In the genomic region with DNA sequence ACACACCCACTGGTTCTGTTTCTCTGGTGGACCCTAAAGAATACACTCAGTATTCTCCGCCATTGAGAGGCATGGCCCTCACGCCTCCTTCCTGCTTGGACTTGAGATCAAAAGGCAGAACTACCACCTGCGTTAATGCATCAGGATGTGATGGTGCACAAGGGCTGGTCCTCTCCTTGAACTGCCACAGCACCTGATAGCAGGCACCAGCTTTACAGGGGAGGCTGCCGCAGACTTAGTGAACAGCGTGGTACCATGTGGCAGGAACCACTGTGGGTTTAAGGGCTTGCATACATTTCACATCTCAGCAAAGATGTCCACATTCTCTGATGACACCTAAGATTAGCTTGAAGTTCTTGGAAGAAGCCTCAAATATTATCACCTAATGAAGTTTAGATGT, we compare ENCODE assay signal across 21 cellular contexts.
"Had no signal": no experiment of that assay in that cellular context is flagged by ENCODE, and none has a peak within 500 bp of the region (broad histone marks: within the 10 kb centered on the region; RNA-seq: fewer than 3 reads in every experiment).

No MANE protein-coding gene starts in this region.

- DNase-seq: activated CD4-positive, alpha-beta T cell treated with anti-CD3 and anti-CD28 coated beads for 4 hours; activated effector memory CD4-positive, alpha-beta T cell treated with Interleukin-2 at 50 U/mL for 16 hours; activated naive CD4-positive, alpha-beta T cell; activated T-cell treated with anti-CD3 and anti-CD28 coated beads, Interleukin-2, amount 50 U/mL, for 1 hour; brain microvascular endothelial cell; NCI-H1092; NCI-H1417; NCI-H1694; NCI-H2029; NCI-H2107; NCI-H2171 treated with DMSO at 0.1 percent for 48 hours; NCI-H226; NCI-H69; NK-92 treated with Interleukin-12 subunit alpha and Interleukin-12 subunit beta, amount 100 ng/mL, for 24 hours; SHP77; SW 1271 had no signal

- H3K4me3 Mint-ChIP-seq: activated T-helper 1 cell treated with anti-CD3 and anti-CD28 coated beads, Interleukin-12 subunit alpha, Interleukin-12 subunit beta, Interleukin-2, Interleukin-4 antibody, amounts not matched to agents 30 ng/mL and 10 ng/mL and 1 ng/mL, durations not matched to agents 14 hours and 24 hours and 36 hours; T-helper 2 cell treated with Interferon-gamma antibody and Interleukin-4, amounts not matched to agents 5 μg/mL and 100 μg/mL, for 36 hours had no signal

- H3K9me3 Mint-ChIP-seq: activated naive CD4-positive, alpha-beta T cell treated with anti-CD3 and anti-CD28 coated beads, Interleukin-2, amount 50 U/mL, for 72 hours; activated T-helper 1 cell treated with anti-CD3 and anti-CD28 coated beads, Interleukin-12 subunit alpha, Interleukin-12 subunit beta, Interleukin-2, Interleukin-4 antibody, amounts not matched to agents 30 ng/mL and 10 ng/mL and 1 ng/mL, durations not matched to agents 14 hours and 24 hours and 36 hours; T-helper 2 cell treated with Interferon-gamma antibody and Interleukin-4, amounts not matched to agents 5 μg/mL and 100 μg/mL, for 36 hours had no signal

- ATAC-seq: activated CD4-positive, CD25-positive, alpha-beta regulatory T cell treated with anti-CD3 and anti-CD28 coated beads, Interleukin-2, amount 50 U/mL, for 24 hours; activated naive CD4-positive, alpha-beta T cell treated with anti-CD3 and anti-CD28 coated beads, Interleukin-2, amount 50 U/mL, for 72 hours; SK-N-SH treated with all-trans-retinoic acid at 6 μM for 48 hours had no signal

- H3K27ac Mint-ChIP-seq: activated T-helper 1 cell treated with anti-CD3 and anti-CD28 coated beads, Interleukin-12 subunit alpha, Interleukin-12 subunit beta, Interleukin-2, Interleukin-4 antibody, amounts not matched to agents 30 ng/mL and 10 ng/mL and 1 ng/mL, durations not matched to agents 14 hours and 24 hours and 36 hours; T-helper 2 cell treated with Interferon-gamma antibody and Interleukin-4, amounts not matched to agents 5 μg/mL and 100 μg/mL, for 36 hours had no signal

- H3K36me3 Mint-ChIP-seq: activated naive CD4-positive, alpha-beta T cell treated with anti-CD3 and anti-CD28 coated beads, Interleukin-2, amount 50 U/mL, for 72 hours had no signal
